Comparison of ENCODE assay signal across 11 cellular contexts in the genomic region with DNA sequence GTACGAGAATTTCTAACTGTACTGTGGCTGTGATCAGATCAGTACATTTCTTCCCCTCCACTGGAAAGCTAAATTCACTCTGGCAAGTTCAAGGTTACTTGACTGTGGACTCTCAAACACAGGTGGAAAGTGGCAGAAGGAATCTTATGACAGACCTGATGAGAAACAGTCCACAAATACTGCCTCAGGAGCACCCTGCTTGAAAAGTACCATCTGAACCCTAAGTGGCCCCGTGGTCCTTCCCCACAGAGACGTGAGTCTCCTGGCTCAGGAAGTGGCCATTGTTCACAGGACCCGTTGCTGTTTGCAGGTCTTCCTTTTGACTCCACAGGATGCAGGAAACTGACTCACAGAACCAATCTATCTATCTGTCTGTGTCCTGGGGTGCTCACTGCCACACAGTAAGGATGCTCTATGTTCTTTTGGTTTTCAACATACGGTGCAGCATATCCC. TPM values are rescaled to one million over a fixed set of nuclear protein-coding genes. Genes with fewer than 3 reads are reported as not detected.
DNase-seq lines count a peak whose midpoint lies in the region; ATAC-seq and TF ChIP-seq lines count a peak whose summit lies in the region.
"Had no signal": no experiment of that assay in that cellular context is flagged by ENCODE, and none has a peak within 500 bp of the region (broad histone marks: within the 10 kb centered on the region; RNA-seq: fewer than 3 reads in every experiment).

No MANE protein-coding gene starts in this region.

- no peaks in the 10 kb centered on the region for H3K36me3 ChIP-seq in brain microvascular endothelial cell (replicated peaks)
- H3K36me3 ChIP-seq: upper lobe of left lung had no signal

- POLR2A ChIA-PET in activated CD4-positive, alpha-beta T cell treated with anti-CD3 and anti-CD28 coated beads for 36 hours (lab: Charles Lee) = no interaction called here

- peaks cover 6% of the 10 kb centered on the region for H3K4me1 Mint-ChIP-seq in activated CD4-positive, alpha-beta T cell treated with anti-CD3 and anti-CD28 coated beads for 36 hours
- peaks cover 43% of the 10 kb centered on the region for H3K4me1 Mint-ChIP-seq in mesothelial cell of epicardium

- H3K4me3 ChIP-seq in NB4 (ENCODE audit: low read depth, low read length) (no peak overlapping the region), brain microvascular endothelial cell (ENCODE audit: low read depth, low read length) (no peak overlapping the region)

- H3K27ac ChIP-seq in brain microvascular endothelial cell = peak overlapping the region; percentile 32

- no peak overlapping the region for H3K27ac Mint-ChIP-seq in activated CD4-positive, alpha-beta T cell treated with anti-CD3 and anti-CD28 coated beads for 36 hours
- H3K27ac Mint-ChIP-seq in mesothelial cell of epicardium = peak overlapping the region; percentile 59

- no peak for TF ChIP-seq CTCF in NB4 (IDR thresholded peaks at IDR 0.05; ENCODE audit: low read depth, low read length)
- TF ChIP-seq CTCF in brain microvascular endothelial cell (IDR thresholded peaks at IDR 0.05; ENCODE audit: low read depth, low read length, missing control alignments) = no peak
- no peak for TF ChIP-seq CTCF in mesothelial cell of epicardium (IDR thresholded peaks at IDR 0.05; ENCODE audit: unreplicated experiment)
- TF ChIP-seq CTCF in GM10266 (IDR thresholded peaks at IDR 0.05; ENCODE audit: control insufficient read depth, insufficient read depth, low read depth, missing control alignments) = no peak

- in situ Hi-C loops in brain microvascular endothelial cell (cut with HindIII; ENCODE audit: low pct_ligation_motif_present, low sequenced_read_pairs) = no loop called here

- H3K27me3 ChIP-seq in brain microvascular endothelial cell (replicated peaks) = no peaks in the 10 kb centered on the region
- H3K27me3 ChIP-seq: upper lobe of left lung had no signal

- CTCF ChIA-PET in activated CD4-positive, alpha-beta T cell treated with anti-CD3 and anti-CD28 coated beads for 36 hours (lab: Charles Lee) = interaction anchor here (0.6 to 0.9 kb wide), 2 partner anchors 13 to 222 kb away, joined by 3 to 4 read pairs; no protein-coding TSS in a partner anchor

- TF ChIP-seq POLR2A in NB4 (IDR thresholded peaks at IDR 0.05; ENCODE audit: extremely low read depth, insufficient read length) = no peak

- peaks cover 15% of the 10 kb centered on the region for H3K27me3 Mint-ChIP-seq in activated CD4-positive, alpha-beta T cell treated with anti-CD3 and anti-CD28 coated beads for 36 hours
- H3K27me3 Mint-ChIP-seq in mesothelial cell of epicardium (ENCODE audit: low read depth) = no peaks in the 10 kb centered on the region

- H3K4me3 Mint-ChIP-seq in activated CD4-positive, alpha-beta T cell treated with anti-CD3 and anti-CD28 coated beads for 36 hours = no peak overlapping the region
- no peak overlapping the region for H3K4me3 Mint-ChIP-seq in mesothelial cell of epicardium

- no peaks in the 10 kb centered on the region for H3K9me3 Mint-ChIP-seq in activated CD4-positive, alpha-beta T cell treated with anti-CD3 and anti-CD28 coated beads for 36 hours (ENCODE audit: low read depth)
- H3K9me3 Mint-ChIP-seq in mesothelial cell of epicardium = no peaks in the 10 kb centered on the region

- DNase-seq in activated CD4-positive, alpha-beta T cell treated with anti-CD3 and anti-CD28 coated beads for 36 hours = peak; percentile 38
- DNase-seq in activated CD4-positive, alpha-beta T cell treated with anti-CD3 and anti-CD28 coated beads for 1 hour = no peak
- peak; percentile 59 for DNase-seq in NB4 (ENCODE audit: low read depth)
- peak; percentile 56 for DNase-seq in brain microvascular endothelial cell
- no peak for DNase-seq in mesothelial cell of epicardium (ENCODE audit: low spot score in 2 of 2, unreplicated experiment in 2 of 2)
- DNase-seq in SK-N-DZ (ENCODE audit: low spot score) = no peak
- no peak for DNase-seq in GM10266 (ENCODE audit: extremely low spot score)
- DNase-seq: nucleus accumbens, OCI-M1 had no signal

- ATAC-seq in activated CD4-positive, alpha-beta T cell treated with anti-CD3 and anti-CD28 coated beads for 36 hours = peak; percentile 96
- ATAC-seq in GM21381 (IDR thresholded peaks at IDR 0.05; ENCODE audit: unreplicated experiment) = no peak

- H3K36me3 Mint-ChIP-seq in activated CD4-positive, alpha-beta T cell treated with anti-CD3 and anti-CD28 coated beads for 36 hours (ENCODE audit: low read depth) = no peaks in the 10 kb centered on the region
- no peaks in the 10 kb centered on the region for H3K36me3 Mint-ChIP-seq in mesothelial cell of epicardium

- intact Hi-C loops in activated CD4-positive, alpha-beta T cell treated with anti-CD3 and anti-CD28 coated beads for 36 hours (cut with DNase I, micrococcal nuclease) = no loop called here

RNA-seq across cellular contexts. Expression of a gene that starts 47.5 kb away (rescaled TPM):
- total RNA-seq in activated CD4-positive, alpha-beta T cell treated with anti-CD3 and anti-CD28 coated beads for 36 hours = under 1 TPM; 0.53 to 0.70 TPM
- 66.1 to 73.6 TPM (median 68.0 TPM) in 3 replicates for total RNA-seq in mesothelial cell of epicardium
- polyA plus RNA-seq in SK-N-DZ (2014; cell fraction: cytosol; rRNA removed) = 0.08 and 0.12 TPM in 2 replicates
- polyA plus RNA-seq in SK-N-DZ (2014; cell fraction: nucleus; rRNA removed) = 0.05 TPM in 1 of 2 replicates, not detected in the other

Comparison
In these comparisons a context has a peak if more than half of its experiments do, and no peak if none do; other contexts are left out.
1. DNase-seq: peak in activated CD4-positive, alpha-beta T cell treated with anti-CD3 and anti-CD28 coated beads for 36 hours (single experiment), NB4 (single experiment) and brain microvascular endothelial cell (single experiment); none in activated CD4-positive, alpha-beta T cell treated with anti-CD3 and anti-CD28 coated beads for 1 hour (single experiment), mesothelial cell of epicardium (0 of 2), SK-N-DZ (single experiment) and GM10266 (single experiment).
2. RNA of a gene that starts 47.5 kb away (total RNA-seq): 66.1 to 73.6 TPM in mesothelial cell of epicardium; 0.53 to 0.70 TPM in activated CD4-positive, alpha-beta T cell treated with anti-CD3 and anti-CD28 coated beads for 36 hours; every median in the first group is over 10 times any median in the second.